In genomic region chr11:35967042-35967441, GRCh38 we compare ENCODE assay signal across 20 cellular contexts. TPM values are rescaled to one million over a fixed set of nuclear protein-coding genes. Genes with fewer than 3 reads are reported as not detected.
DNase-seq lines count a peak whose midpoint lies in the region; ATAC-seq and TF ChIP-seq lines count a peak whose summit lies in the region.
"Had no signal": no experiment of that assay in that cellular context is flagged by ENCODE, and none has a peak within 500 bp of the region (broad histone marks: within the 10 kb centered on the region; RNA-seq: fewer than 3 reads in every experiment).

No MANE protein-coding gene starts in this region.

- no peaks in the 10 kb centered on the region for H3K36me3 Mint-ChIP-seq in activated naive CD8-positive, alpha-beta T cell treated with anti-CD3 and anti-CD28 coated beads, Interleukin-2, amount 50 U/mL, for 24 hours (ENCODE audit: low read depth)

- no peaks in the 10 kb centered on the region for H3K9me3 Mint-ChIP-seq in activated naive CD8-positive, alpha-beta T cell treated with anti-CD3 and anti-CD28 coated beads, Interleukin-2, amount 50 U/mL, for 24 hours

- POLR2A ChIA-PET in Panc1 (lab: Charles Lee) = interaction anchor here (0.5 kb wide), 1 partner anchor 302 kb away, joined by 3 read pairs; no protein-coding TSS in a partner anchor

- CTCF ChIA-PET in Panc1 (lab: Charles Lee) = no interaction called here

- H3K27me3 ChIP-seq in heart left ventricle = no peaks in the 10 kb centered on the region
- no peaks in the 10 kb centered on the region for H3K27me3 ChIP-seq in Panc1 (ENCODE audit: control insufficient read depth, insufficient read depth, low read length)
- no peaks in the 10 kb centered on the region for H3K27me3 ChIP-seq in vagina
- H3K27me3 ChIP-seq: Peyer's patch had no signal

- DNase-seq in heart left ventricle (peak; percentile 42 to 54 (median 51)), cardiac septum (ENCODE audit: low spot score) (no peak), Panc1 (ENCODE audit: low read depth, low spot score) (no peak), myocyte (ENCODE audit: low read depth) (peak; percentile 81), vagina (ENCODE audit: extremely low spot score in 2 of 2) (no peak), GM10266 (ENCODE audit: extremely low spot score) (no peak)
- DNase-seq in activated naive CD8-positive, alpha-beta T cell treated with anti-CD3 and anti-CD28 coated beads, Interleukin-2, amount 50 U/mL, for 24 hours = no peak
- DNase-seq: AML-193, DMS53, GDM1, GM23248, HCEC 1CT, KG1, NCI-H1105, NCI-H2029 treated with DMSO at 0.1 percent for 48 hours, NCI-H226, NCI-H510A treated with DMSO at 0.1 percent for 48 hours, NCI-H748 treated with DMSO at 0.1 percent for 48 hours, Peyer's patch had no signal

- peaks cover 0 to 49% (median 4%) of the 10 kb centered on the region in 12 donors for H3K4me1 ChIP-seq in heart left ventricle
- peaks cover 3% of the 10 kb centered on the region for H3K4me1 ChIP-seq in Panc1 (ENCODE audit: control insufficient read depth, insufficient read depth, low read length)
- H3K4me1 ChIP-seq in vagina = peaks cover 41% of the 10 kb centered on the region

- H3K9me3 ChIP-seq in heart left ventricle (no peaks in the 10 kb centered on the region), Panc1 (ENCODE audit: control insufficient read depth, insufficient read depth, low read depth, low read length) (peaks cover 4% of the 10 kb centered on the region; the same call in 1 of the 2 replicates), vagina (no peaks in the 10 kb centered on the region)
- H3K9me3 ChIP-seq: Peyer's patch had no signal

- TF ChIP-seq CTCF in heart left ventricle (IDR thresholded peaks at IDR 0.05) = no peak
- no peak for TF ChIP-seq CTCF in Panc1 (IDR thresholded peaks at IDR 0.05)
- no peak for TF ChIP-seq CTCF in vagina (IDR thresholded peaks at IDR 0.05)
- TF ChIP-seq CTCF in GM10266 (IDR thresholded peaks at IDR 0.05; ENCODE audit: control insufficient read depth, insufficient read depth, low read depth, missing control alignments) = no peak

- in situ Hi-C loops in Panc1 (cut with HindIII; ENCODE audit: low pct_unique_long_range_greater_than_20kb, low sequenced_read_pairs) = no loop called here

- WGBS in heart left ventricle, 4 donors = 53 to 92% (median 74%) methylated on average over 2 of the region's 2 CpGs

- intact Hi-C loops in heart left ventricle (cut with DNase I) (no loop called here), cardiac septum (cut with DNase I) (loop anchor here (5.0 kb wide), 1 partner anchor 45 kb away; no protein-coding TSS in a partner anchor), Panc1 (cut with micrococcal nuclease; ENCODE audit: unreplicated experiment) (no loop called here), vagina (cut with DNase I) (no loop called here)

- BruUV-seq in Panc1 (replicated peaks; lab: Mats Ljungman, UMichigan) = no TSS peak

- H3K27ac ChIP-seq in heart left ventricle (no peak overlapping the region), Panc1 (ENCODE audit: low read length) (no peak overlapping the region), vagina (peak overlapping the region; percentile 2)
- H3K27ac ChIP-seq: GM23248, Peyer's patch had no signal

- ATAC-seq in heart left ventricle (peak; percentile 14 to 47 (median 27)), Panc1 (0 out of 2 replicates have a peak, but pooled peaks have one; percentile 38), GM19463 (IDR thresholded peaks at IDR 0.05; ENCODE audit: unreplicated experiment) (no peak)
- no peak for ATAC-seq in activated naive CD8-positive, alpha-beta T cell treated with anti-CD3 and anti-CD28 coated beads, Interleukin-2, amount 50 U/mL, for 24 hours

- H3K4me3 ChIP-seq in heart left ventricle = no peak overlapping the region
- no peak overlapping the region for H3K4me3 ChIP-seq in Panc1 (ENCODE audit: low read depth in 2 of 2, low read length in 2 of 2)
- no peak overlapping the region for H3K4me3 ChIP-seq in vagina
- H3K4me3 ChIP-seq: GM23248, Peyer's patch had no signal

- TF ChIP-seq POLR2A in heart left ventricle (IDR thresholded peaks at IDR 0.05) = no peak
- TF ChIP-seq POLR2A in vagina (IDR thresholded peaks at IDR 0.05) = no peak

- H3K27me3 Mint-ChIP-seq in activated naive CD8-positive, alpha-beta T cell treated with anti-CD3 and anti-CD28 coated beads, Interleukin-2, amount 50 U/mL, for 24 hours = peaks cover 4% of the 10 kb centered on the region

- peaks cover 1% of the 10 kb centered on the region for H3K4me1 Mint-ChIP-seq in activated naive CD8-positive, alpha-beta T cell treated with anti-CD3 and anti-CD28 coated beads, Interleukin-2, amount 50 U/mL, for 24 hours

- H3K36me3 ChIP-seq in heart left ventricle (no peaks in the 10 kb centered on the region), Panc1 (ENCODE audit: control insufficient read depth, insufficient read depth, low read length) (no peaks in the 10 kb centered on the region), vagina (no peaks in the 10 kb centered on the region)
- H3K36me3 ChIP-seq: Peyer's patch had no signal

- no peak overlapping the region for H3K4me3 Mint-ChIP-seq in activated naive CD8-positive, alpha-beta T cell treated with anti-CD3 and anti-CD28 coated beads, Interleukin-2, amount 50 U/mL, for 24 hours

- H3K27ac Mint-ChIP-seq in activated naive CD8-positive, alpha-beta T cell treated with anti-CD3 and anti-CD28 coated beads, Interleukin-2, amount 50 U/mL, for 24 hours = no peak overlapping the region

RNA-seq across cellular contexts. Expression of gene LDLRAD3, which starts 23.2 kb away (rescaled TPM):
- 1 to 10 TPM; 1.5 to 7.7 (median 2.6) TPM for total RNA-seq in heart left ventricle
- 1 to 10 TPM; 1.1 to 4.1 TPM for polyA plus RNA-seq in heart left ventricle
- total RNA-seq in cardiac septum = 4.4 TPM
- 28.1 TPM for total RNA-seq in Panc1 (2021; ENCODE audit: unreplicated experiment)
- polyA plus RNA-seq in Panc1 (2012; ENCODE audit: insufficient read length) = 21.1 TPM
- 24.2 and 32.5 TPM in 2 replicates for total RNA-seq in myocyte
- polyA plus RNA-seq in myocyte (2012) = 15.2 TPM
- 34.4 TPM for total RNA-seq in vagina

Comparison
In these comparisons a context has a peak if more than half of its experiments do, and no peak if none do; other contexts are left out.
1. DNase-seq: peak in heart left ventricle (5 of 5) and myocyte (single experiment); none in cardiac septum (single experiment), Panc1 (single experiment), vagina (0 of 2), GM10266 (single experiment) and activated naive CD8-positive, alpha-beta T cell treated with anti-CD3 and anti-CD28 coated beads, Interleukin-2, amount 50 U/mL, for 24 hours (single experiment).
2. ATAC-seq: peak in heart left ventricle (4 of 4) and Panc1 (single experiment); none in activated naive CD8-positive, alpha-beta T cell treated with anti-CD3 and anti-CD28 coated beads, Interleukin-2, amount 50 U/mL, for 24 hours (single experiment) and GM19463 (single experiment).